ENCODE assay signal across 8 cellular contexts in genomic region chr9:99720455-99721050, GRCh38.
DNase-seq lines count a peak whose midpoint lies in the region; ATAC-seq and TF ChIP-seq lines count a peak whose summit lies in the region.

No MANE protein-coding gene starts in this region.

- H3K27ac Mint-ChIP-seq in neural progenitor cell = no peak overlapping the region

- H2AFZ ChIP-seq in neural progenitor cell (replicated peaks) = no peak overlapping the region

- H3K4me3 Mint-ChIP-seq in neural progenitor cell = no peak overlapping the region

- H3K27me3 Mint-ChIP-seq in neural progenitor cell (ENCODE audit: insufficient read depth, low read depth) = no peaks in the 10 kb centered on the region

- H3K9ac ChIP-seq in neural progenitor cell = no peak overlapping the region

- ATAC-seq in GM21360 (IDR thresholded peaks at IDR 0.05; ENCODE audit: unreplicated experiment) (peak; percentile 78), HG03565 (IDR thresholded peaks at IDR 0.05; ENCODE audit: unreplicated experiment) (peak; percentile 65)

- H4K20me1 ChIP-seq in neural progenitor cell (ENCODE audit: low read depth) = no peaks in the 10 kb centered on the region

- H3K36me3 Mint-ChIP-seq in neural progenitor cell = no peaks in the 10 kb centered on the region

- H3K79me2 ChIP-seq in neural progenitor cell (ENCODE audit: low read depth) = no peaks in the 10 kb centered on the region

- H3F3A ChIP-seq in neural progenitor cell (ENCODE audit: low read depth) = no peaks in the 10 kb centered on the region

- no peaks in the 10 kb centered on the region for H3K4me1 Mint-ChIP-seq in neural progenitor cell

- H3K9me3 Mint-ChIP-seq in neural progenitor cell = no peaks in the 10 kb centered on the region

- TF ChIP-seq CTCF in neural progenitor cell (IDR thresholded peaks at IDR 0.05) = no peak

- peak overlapping the region; percentile 84 for H3K27ac ChIP-seq in thymus (ENCODE audit: low read depth)
- no peak overlapping the region for H3K27ac ChIP-seq in neural progenitor cell

- no peak overlapping the region for H3K4me2 ChIP-seq in neural progenitor cell

- H3K27me3 ChIP-seq in thymus (ENCODE audit: control insufficient read depth, insufficient read depth) = no peaks in the 10 kb centered on the region
- H3K27me3 ChIP-seq in neural progenitor cell = no peaks in the 10 kb centered on the region

- DNase-seq in ELR (ENCODE audit: low read depth) = peak; percentile 20
- peak; percentile 2 for DNase-seq in astrocyte of the hippocampus (ENCODE audit: low read depth, low spot score)
- DNase-seq in NCI-H82 (lab: John Stamatoyannopoulos, UW) = no peak
- no peak for DNase-seq in neural progenitor cell (ENCODE audit: low spot score)
- no peak for DNase-seq in UCSD-AML1 (lab: John Stamatoyannopoulos, UW; ENCODE audit: unreplicated experiment)

- H3K36me3 ChIP-seq in thymus (ENCODE audit: control insufficient read depth, insufficient read depth) (no peaks in the 10 kb centered on the region), neural progenitor cell (peaks cover 7% of the 10 kb centered on the region)

- WGBS in thymus = 0% methylated on average over 1 of the region's 1 CpG

- H3K4me1 ChIP-seq in thymus (ENCODE audit: control insufficient read depth, insufficient read depth, low read length) (peaks cover 9% of the 10 kb centered on the region), neural progenitor cell (peaks cover 9% of the 10 kb centered on the region)

- H3K9me3 ChIP-seq in thymus (ENCODE audit: control insufficient read depth) (no peaks in the 10 kb centered on the region), neural progenitor cell (ENCODE audit: low read depth) (no peaks in the 10 kb centered on the region)

- H3K4me3 ChIP-seq in thymus (ENCODE audit: low read length) (peak overlapping the region; percentile 39), neural progenitor cell (no peak overlapping the region)

Comparison
In these comparisons a context has a peak if more than half of its experiments do, and no peak if none do; other contexts are left out.
1. DNase-seq: peak in ELR (single experiment) and astrocyte of the hippocampus (single experiment); none in NCI-H82 (single experiment), neural progenitor cell (single experiment) and UCSD-AML1 (single experiment).